ENCODE assay signal across 14 cellular contexts in genomic region chr1:95655321-95656020, GRCh38.
"Had no signal": no experiment of that assay in that cellular context is flagged by ENCODE, and none has a peak within 500 bp of the region (broad histone marks: within the 10 kb centered on the region; RNA-seq: fewer than 3 reads in every experiment).

No MANE protein-coding gene starts in this region.

- H3K27me3 ChIP-seq: cardiac muscle cell, gastrocnemius medialis, pancreas, suprapubic skin had no signal

- H3K4me1 ChIP-seq: gastrocnemius medialis, heart right ventricle, pancreas, suprapubic skin had no signal

- H3K9me3 ChIP-seq: gastrocnemius medialis, heart right ventricle, pancreas, suprapubic skin had no signal

- H3K27ac ChIP-seq: cardiac muscle cell, gastrocnemius medialis, heart right ventricle, pancreas, suprapubic skin had no signal

- H3K36me3 ChIP-seq: cardiac muscle cell, gastrocnemius medialis, heart right ventricle, pancreas, suprapubic skin had no signal

- H3K4me3 ChIP-seq: cardiac muscle cell, dorsolateral prefrontal cortex, gastrocnemius medialis, heart right ventricle, lung, pancreas, suprapubic skin had no signal

- DNase-seq: activated CD4-positive, alpha-beta T cell treated with anti-CD3 and anti-CD28 coated beads, Interleukin-2, amount 50 U/mL, for 48 hours; activated naive CD4-positive, alpha-beta T cell treated with anti-CD3 and anti-CD28 coated beads, Interleukin-2, amount 10 ng/mL, durations not matched to agents 7 days and 5 days; activated T-cell treated with anti-CD3 and anti-CD28 coated beads, Interleukin-2, amount 50 U/mL, for 1 hour; dorsolateral prefrontal cortex; endodermal cell; gastrocnemius medialis; heart right ventricle; left cardiac atrium; pancreas; stimulated activated naive CD8-positive, alpha-beta T cell treated with anti-CD3 and anti-CD28 coated beads, Interleukin-15, Interleukin-2, amounts not matched to agents 100 U/mL and 50 U/mL, for 24 hours; trophoblast cell had no signal
